1 cellular context compared by ENCODE assay signal in genomic region chr6:26568601-26569432, GRCh38.
TF ChIP-seq lines count a peak whose summit lies in the region.

No MANE protein-coding gene starts in this region.

TF ChIP-seq in K562, 482 proteins besides CTCF, POLR2A, EP300 and RAD21 (continued from another document and continues in another):
- TF ChIP-seq SFPQ (IDR thresholded peaks at IDR 0.05; ENCODE audit: low read depth, low read length) (no peak), GATA2 (CRISPR knock-in tag; IDR thresholded peaks at IDR 0.05) (no peak), KLF10 (CRISPR knock-in tag; IDR thresholded peaks at IDR 0.05) (no peak), MTF1 (CRISPR knock-in tag; IDR thresholded peaks at IDR 0.05; ENCODE audit: borderline replicate concordance) (no peak), EP400 (IDR thresholded peaks at IDR 0.05) (peak; percentile 45), ZKSCAN8 (CRISPR knock-in tag; IDR thresholded peaks at IDR 0.05) (no peak; the same call in 1 of the 2 replicates), HDAC3 (IDR thresholded peaks at IDR 0.05; ENCODE audit: borderline replicate concordance, partially characterized antibody) (peak; percentile 57), ETV1 (tag; conservative IDR thresholded peaks at IDR 0.05; ENCODE audit: low read depth) (peak; percentile 53; the same call in 1 of the 2 replicates), PTTG1 (tag; IDR thresholded peaks at IDR 0.05; ENCODE audit: low read depth) (no peak), TSC22D4 (tag; IDR thresholded peaks at IDR 0.05) (no peak), TCF7L2 (IDR thresholded peaks at IDR 0.05; ENCODE audit: low read depth, low read length) (no peak), SIN3B (IDR thresholded peaks at IDR 0.05; ENCODE audit: low read depth) (peak; percentile 40; the same call in 1 of the 2 replicates), AFF4 (CRISPR knock-in tag; IDR thresholded peaks at IDR 0.05) (no peak), JUND (IDR thresholded peaks at IDR 0.05; ENCODE audit: borderline replicate concordance, low read depth, low read length) (peak; percentile 92), JUND (tag; IDR thresholded peaks at IDR 0.05; ENCODE audit: borderline replicate concordance, low read depth, low read length) (peak; percentile 84; the same call in 1 of the 3 replicates), SMC3 (conservative IDR thresholded peaks at IDR 0.05; ENCODE audit: insufficient read depth, low read depth, low read length) (peak; percentile 57), CC2D1A (IDR thresholded peaks at IDR 0.05) (peak; percentile 65; the same call in 1 of the 2 replicates), CBX2 (IDR thresholded peaks at IDR 0.05; ENCODE audit: insufficient read depth, low read length, poor library complexity, severe bottlenecking) (no peak), HBP1 (CRISPR knock-in tag; IDR thresholded peaks at IDR 0.05) (no peak), EZH2 (IDR thresholded peaks at IDR 0.05; ENCODE audit: borderline replicate concordance, low read depth, low read length) (no peak), STAG1 (CRISPR knock-in tag; IDR thresholded peaks at IDR 0.05; ENCODE audit: borderline replicate concordance) (peak; percentile 60; the same call in 1 of the 2 replicates), PBX2 (CRISPR knock-in tag; IDR thresholded peaks at IDR 0.05; ENCODE audit: low read depth) (no peak), PBX2 (tag; conservative IDR thresholded peaks at IDR 0.05; ENCODE audit: low read depth) (peak; percentile 52; the same call in 1 of the 2 replicates), MAZ (CRISPR knock-in tag; conservative IDR thresholded peaks at IDR 0.05 in 1 of 2, IDR thresholded peaks at IDR 0.05 in 1 of 2) (peak in 1 of 2 experiments; percentile 12; a peak in 1 of 4 replicates), PTBP1 (IDR thresholded peaks at IDR 0.05; ENCODE audit: low read depth, low read length) (no peak), RBM15 (IDR thresholded peaks at IDR 0.05; ENCODE audit: insufficient read depth, low read length) (no peak), USF1 (CRISPR knock-in tag; IDR thresholded peaks at IDR 0.05) (no peak), XRCC3 (IDR thresholded peaks at IDR 0.05) (no peak), NCOA4 (IDR thresholded peaks at IDR 0.05; ENCODE audit: partially characterized antibody) (no peak), SOX6 (IDR thresholded peaks at IDR 0.05) (peak; percentile 70; the same call in 1 of the 2 replicates), TEAD1 (CRISPR knock-in tag; IDR thresholded peaks at IDR 0.05) (peak in 1 of 2 experiments; percentile 35; a peak in 2 of 4 replicates), HNRNPLL (IDR thresholded peaks at IDR 0.05; ENCODE audit: low read depth, low read length, poor library complexity, severe bottlenecking) (no peak), ZBTB17 (CRISPR knock-in tag; IDR thresholded peaks at IDR 0.05) (no peak), ZNF212 (CRISPR knock-in tag; IDR thresholded peaks at IDR 0.05) (no peak), RFX7 (CRISPR knock-in tag; IDR thresholded peaks at IDR 0.05) (no peak), HSF4 (CRISPR knock-in tag; IDR thresholded peaks at IDR 0.05; ENCODE audit: borderline replicate concordance) (no peak), ZC3H8 (IDR thresholded peaks at IDR 0.05) (no peak), C11orf30 (IDR thresholded peaks at IDR 0.05; ENCODE audit: low read depth) (no peak), NFYB (IDR thresholded peaks at IDR 0.05; ENCODE audit: extremely low read depth, insufficient read length) (no peak), ZNF444 (CRISPR knock-in tag; IDR thresholded peaks at IDR 0.05) (no peak), HCFC1 (IDR thresholded peaks at IDR 0.05; ENCODE audit: low read depth, low read length) (no peak; the same call in none of the 2 replicates), FUS (optimal IDR thresholded peaks at IDR 0.05; ENCODE audit: low read depth, low read length) (no peak), ZNF699 (CRISPR knock-in tag; IDR thresholded peaks at IDR 0.05; ENCODE audit: insufficient replicate concordance) (no peak), ATF6 (CRISPR knock-in tag; IDR thresholded peaks at IDR 0.05) (no peak), GATAD2A (IDR thresholded peaks at IDR 0.05) (no peak), BRF1 (IDR thresholded peaks at IDR 0.05; ENCODE audit: borderline replicate concordance, extremely low read depth, insufficient read length) (peak; percentile 100)
